ENCODE assay signal across 8 cellular contexts in the genomic region with DNA sequence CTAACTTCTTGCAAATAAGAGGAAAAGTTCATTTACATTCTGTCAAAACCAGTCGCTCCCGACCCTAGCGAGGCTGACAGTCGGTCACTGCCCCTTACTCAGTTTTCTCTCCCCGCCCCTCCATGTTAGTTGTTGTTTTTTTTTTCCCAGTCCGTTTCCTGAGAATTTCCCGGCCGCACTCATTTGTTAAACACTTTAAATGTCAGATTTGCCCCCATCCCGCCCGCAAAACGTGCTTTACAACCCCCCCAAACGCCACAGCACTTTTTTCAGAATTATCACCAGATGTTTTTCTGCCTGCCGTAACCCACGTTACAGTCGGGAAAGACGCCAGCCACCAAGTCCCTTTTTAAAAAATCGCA.
DNase-seq lines count a peak whose midpoint lies in the region; ATAC-seq, FAIRE-seq and TF ChIP-seq lines count a peak whose summit lies in the region.

No MANE protein-coding gene starts in this region.

- H3K9me3 ChIP-seq in keratinocyte (ENCODE audit: control insufficient read depth, low read depth, low read length) (no peaks in the 10 kb centered on the region), thymus (ENCODE audit: control insufficient read depth) (no peaks in the 10 kb centered on the region)

- H3K27me3 ChIP-seq in keratinocyte (ENCODE audit: control insufficient read depth, extremely low read depth, insufficient read depth, low read length) = no peaks in the 10 kb centered on the region
- H3K27me3 ChIP-seq in thymus (ENCODE audit: control insufficient read depth, insufficient read depth) = peaks cover 27% of the 10 kb centered on the region

- peaks cover 3% of the 10 kb centered on the region for H3K36me3 Mint-ChIP-seq in activated CD8-positive, alpha-beta memory T cell treated with anti-CD3 and anti-CD28 coated beads, Interleukin-2, amount 10 ng/mL, durations not matched to agents 7 days and 5 days
- peaks cover 0 to 15% of the 10 kb centered on the region in 2 donors for H3K36me3 Mint-ChIP-seq in activated naive CD4-positive, alpha-beta T cell treated with anti-CD3 and anti-CD28 coated beads, Interleukin-2, amount 50 U/mL, for 72 hours

- H3K79me2 ChIP-seq in keratinocyte (ENCODE audit: control insufficient read depth, insufficient read depth, low read length) = peaks cover 4% of the 10 kb centered on the region

- peak overlapping the region; percentile 81 for H3K4me2 ChIP-seq in keratinocyte (ENCODE audit: control insufficient read depth, extremely low read depth, insufficient read depth, low read depth, low read length)

- H3K27me3 Mint-ChIP-seq in activated CD8-positive, alpha-beta memory T cell treated with anti-CD3 and anti-CD28 coated beads, Interleukin-2, amount 10 ng/mL, durations not matched to agents 7 days and 5 days = peaks cover 37% of the 10 kb centered on the region

- peak overlapping the region; percentile 78 for H3K9ac ChIP-seq in keratinocyte (ENCODE audit: control insufficient read depth, extremely low read depth, insufficient read depth, low read length)

- H2AFZ ChIP-seq in keratinocyte (ENCODE audit: control insufficient read depth, low read length) = no peak overlapping the region

- no peaks in the 10 kb centered on the region for H4K20me1 ChIP-seq in keratinocyte (ENCODE audit: control insufficient read depth, extremely low read depth, insufficient read depth, low read length)

- peak overlapping the region; percentile 94 for H3K4me3 Mint-ChIP-seq in activated CD8-positive, alpha-beta memory T cell treated with anti-CD3 and anti-CD28 coated beads, Interleukin-2, amount 10 ng/mL, durations not matched to agents 7 days and 5 days

- dilution Hi-C loops in keratinocyte (cut with MboI; ENCODE audit: extremely low pct_ligation_motif_present, low sequenced_read_pairs) = no loop called here

- no peak for TF ChIP-seq CTCF in keratinocyte (optimal IDR thresholded peaks at IDR 0.05 in 1 of 3, IDR thresholded peaks at IDR 0.05 in 1 of 3, conservative IDR thresholded peaks at IDR 0.05 in 1 of 3; ENCODE audit: extremely low read depth in 1 of 3, insufficient read depth in 2 of 3, low read length in 3 of 3)

- peaks cover 20% of the 10 kb centered on the region for H3K4me1 Mint-ChIP-seq in activated CD8-positive, alpha-beta memory T cell treated with anti-CD3 and anti-CD28 coated beads, Interleukin-2, amount 10 ng/mL, durations not matched to agents 7 days and 5 days

- H3K9me1 ChIP-seq in keratinocyte (ENCODE audit: control insufficient read depth, extremely low read depth, insufficient read depth, low read length) = no peaks in the 10 kb centered on the region

- H3K9me3 Mint-ChIP-seq in activated CD8-positive, alpha-beta memory T cell treated with anti-CD3 and anti-CD28 coated beads, Interleukin-2, amount 10 ng/mL, durations not matched to agents 7 days and 5 days (ENCODE audit: low read depth) = no peaks in the 10 kb centered on the region
- H3K9me3 Mint-ChIP-seq in activated naive CD4-positive, alpha-beta T cell treated with anti-CD3 and anti-CD28 coated beads, Interleukin-2, amount 50 U/mL, for 72 hours = no peaks in the 10 kb centered on the region

- WGBS in thymus = 2% methylated on average over 17 of the region's 17 CpGs

- peak overlapping the region; percentile 95 for H3K27ac Mint-ChIP-seq in activated CD8-positive, alpha-beta memory T cell treated with anti-CD3 and anti-CD28 coated beads, Interleukin-2, amount 10 ng/mL, durations not matched to agents 7 days and 5 days
- H3K27ac Mint-ChIP-seq in activated naive CD4-positive, alpha-beta T cell treated with anti-CD3 and anti-CD28 coated beads, Interleukin-2, amount 50 U/mL, for 72 hours = peak overlapping the region; percentile 32 to 72

- no peak for FAIRE-seq in keratinocyte (lab: Jason Lieb, UNC)

- H3K4me3 ChIP-seq in keratinocyte (ENCODE audit: control insufficient read depth in 2 of 3, extremely low read depth in 1 of 3, insufficient read depth in 2 of 3, low read depth in 1 of 3, low read length in 3 of 3) (peak overlapping the region; percentile 54 to 84 (median 77)), thymus (ENCODE audit: low read length) (peak overlapping the region; percentile 66)

- no peak for ATAC-seq in activated CD8-positive, alpha-beta memory T cell treated with anti-CD3 and anti-CD28 coated beads, Interleukin-2, amount 10 ng/mL, durations not matched to agents 7 days and 5 days
- ATAC-seq in activated naive CD4-positive, alpha-beta T cell treated with anti-CD3 and anti-CD28 coated beads, Interleukin-2, amount 50 U/mL, for 72 hours = no peak
- ATAC-seq in HG03565 (IDR thresholded peaks at IDR 0.05; ENCODE audit: unreplicated experiment) = no peak
- no peak for ATAC-seq in GM19467 (IDR thresholded peaks at IDR 0.05; ENCODE audit: unreplicated experiment)
- no peak for ATAC-seq in GM21825 (IDR thresholded peaks at IDR 0.05; ENCODE audit: unreplicated experiment)

- H3K27ac ChIP-seq in keratinocyte (ENCODE audit: control insufficient read depth, insufficient read depth, low read length) (peak overlapping the region; percentile 64), thymus (ENCODE audit: low read depth) (peak overlapping the region; percentile 89)

- H3K36me3 ChIP-seq in keratinocyte (ENCODE audit: control insufficient read depth in 2 of 2, extremely low read depth in 1 of 2, insufficient read depth in 2 of 2, low read length in 2 of 2) (no peaks in the 10 kb centered on the region), thymus (ENCODE audit: control insufficient read depth, insufficient read depth) (no peaks in the 10 kb centered on the region)

- peaks cover 20% of the 10 kb centered on the region for H3K4me1 ChIP-seq in keratinocyte (ENCODE audit: control insufficient read depth, extremely low read depth, insufficient read depth, low read length)
- H3K4me1 ChIP-seq in thymus (ENCODE audit: control insufficient read depth, insufficient read depth, low read length) = no peaks in the 10 kb centered on the region

- DNase-seq in activated CD8-positive, alpha-beta memory T cell treated with anti-CD3 and anti-CD28 coated beads, Interleukin-2, amount 10 ng/mL, durations not matched to agents 7 days and 5 days = no peak
- DNase-seq in activated CD8-positive, alpha-beta memory T cell treated with anti-CD3 and anti-CD28 coated beads, Interleukin-2, amount 50 U/mL, for 48 hours = no peak
- no peak for DNase-seq in activated naive CD4-positive, alpha-beta T cell treated with anti-CD3 and anti-CD28 coated beads, Interleukin-2, amount 50 U/mL, for 72 hours (ENCODE audit: low spot score in 2 of 2)
- no peak for DNase-seq in keratinocyte (ENCODE audit: low read depth, low spot score)

- CTCF ChIA-PET in activated CD8-positive, alpha-beta memory T cell treated with anti-CD3 and anti-CD28 coated beads, Interleukin-2, amount 10 ng/mL, durations not matched to agents 7 days and 5 days (lab: Charles Lee) = no interaction called here
